ENCODE assay signal across 8 cellular contexts in genomic region chr6:37171970-37172812, GRCh38. TPM values are rescaled to one million over a fixed set of nuclear protein-coding genes. Genes with fewer than 3 reads are reported as not detected.
DNase-seq lines count a peak whose midpoint lies in the region; ATAC-seq, FAIRE-seq and TF ChIP-seq lines count a peak whose summit lies in the region.

No MANE protein-coding gene starts in this region.

- H3K4me1 Mint-ChIP-seq in activated T-cell treated with anti-CD3 and anti-CD28 coated beads, Interleukin-2, amount 50 U/mL, for 72 hours (ENCODE audit: low read depth): peaks cover 61% of the 10 kb centered on the region

- no peaks in the 10 kb centered on the region for H3K27me3 Mint-ChIP-seq in activated T-cell treated with anti-CD3 and anti-CD28 coated beads, Interleukin-2, amount 50 U/mL, for 72 hours (ENCODE audit: low read depth)

- H3K27me3 ChIP-seq in esophagus squamous epithelium (no peaks in the 10 kb centered on the region), muscle layer of duodenum (ENCODE audit: low read depth, low read length) (no peaks in the 10 kb centered on the region)

- peak in 1 of 4 donors; percentile 53 for TF ChIP-seq POLR2A in esophagus squamous epithelium (IDR thresholded peaks at IDR 0.05)

- H3K4me3 ChIP-seq in GM12865 (ENCODE audit: low read depth, low read length) (peak overlapping the region; percentile 92), esophagus squamous epithelium (peak overlapping the region; percentile 67 to 90 (median 86)), muscle layer of duodenum (ENCODE audit: low read depth in 1 of 2, low read length in 2 of 2) (peak overlapping the region; percentile 84 to 93)

- peaks cover 41 to 57% of the 10 kb centered on the region in 2 donors for H3K36me3 Mint-ChIP-seq in activated T-cell treated with anti-CD3 and anti-CD28 coated beads, Interleukin-2, amount 50 U/mL, for 72 hours (ENCODE audit: insufficient read depth in 2 of 2)

- H3K4me1 ChIP-seq in esophagus squamous epithelium (peaks cover 12 to 74% (median 23%) of the 10 kb centered on the region in 3 donors), muscle layer of duodenum (ENCODE audit: control insufficient read depth in 1 of 2, insufficient read depth in 2 of 2, low read length in 2 of 2) (peaks cover 0 to 30% of the 10 kb centered on the region in 2 donors)

- peak; percentile 86 for TF ChIP-seq CTCF in GM12865 (IDR thresholded peaks at IDR 0.05; ENCODE audit: insufficient read depth, low read depth, low read length, missing control alignments)
- TF ChIP-seq CTCF in LNCAP (IDR thresholded peaks at IDR 0.05): peak; percentile 83
- peak; percentile 94 to 99 (median 98) for TF ChIP-seq CTCF in esophagus squamous epithelium (IDR thresholded peaks at IDR 0.05)

- no peaks in the 10 kb centered on the region for H3K9me3 Mint-ChIP-seq in activated T-cell treated with anti-CD3 and anti-CD28 coated beads, Interleukin-2, amount 50 U/mL, for 72 hours

- peak; percentile 93 for DNase-seq in GM12865 (ENCODE audit: low read depth)
- DNase-seq in RCC 7860 (ENCODE audit: low spot score): peak; percentile 78
- DNase-seq in activated T-cell treated with anti-CD3 and anti-CD28 coated beads, Interleukin-2, amount 50 U/mL, for 72 hours: peak; percentile 89 to 92
- peak; percentile 71 for DNase-seq in esophagus squamous epithelium (lab: John Stamatoyannopoulos, UW)
- peak; percentile 93 for DNase-seq in stimulated activated CD8-positive, alpha-beta memory T cell treated with anti-CD3 and anti-CD28 coated beads, Interleukin-4, amount 100 ng/mL, for 48 hours

- no peaks in the 10 kb centered on the region for H3K9me3 ChIP-seq in esophagus squamous epithelium
- H3K9me3 ChIP-seq in muscle layer of duodenum (ENCODE audit: control insufficient read depth in 1 of 2, low read length in 2 of 2): no peaks in the 10 kb centered on the region

- FAIRE-seq in RCC 7860 (lab: Jason Lieb, UNC): peak; percentile 70

- peak; percentile 2 to 8 for ATAC-seq in activated T-cell treated with anti-CD3 and anti-CD28 coated beads, Interleukin-2, amount 50 U/mL, for 72 hours (replicated peaks in 1 of 2)
- no peak for ATAC-seq in HG02610 (IDR thresholded peaks at IDR 0.05; ENCODE audit: unreplicated experiment)

- peak overlapping the region; percentile 89 to 98 for H3K4me3 Mint-ChIP-seq in activated T-cell treated with anti-CD3 and anti-CD28 coated beads, Interleukin-2, amount 50 U/mL, for 72 hours

- intact Hi-C loops in esophagus squamous epithelium (cut with DNase I): loop anchor here (2.0 to 10.0 kb wide), 2 partner anchors 115 to 147 kb away; no protein-coding TSS in a partner anchor

- peak overlapping the region; percentile 99 for H3K27ac Mint-ChIP-seq in activated T-cell treated with anti-CD3 and anti-CD28 coated beads, Interleukin-2, amount 50 U/mL, for 72 hours

- H3K27ac ChIP-seq in esophagus squamous epithelium (peak overlapping the region; percentile 95 to 98 (median 96)), muscle layer of duodenum (ENCODE audit: low read length) (peak overlapping the region; percentile 98)

- WGBS in esophagus squamous epithelium, 2 donors: 11 to 15% methylated on average over 14 to 17 of the region's 17 CpGs

- H3K36me3 ChIP-seq in esophagus squamous epithelium: peaks cover 13 to 40% (median 25%) of the 10 kb centered on the region in 3 donors
- H3K36me3 ChIP-seq in muscle layer of duodenum (ENCODE audit: control insufficient read depth in 1 of 2, insufficient read depth in 2 of 2, low read length in 2 of 2): peaks cover 33 to 36% of the 10 kb centered on the region in 2 donors

RNA-seq across cellular contexts. Expression of gene PIM1, which starts 2.2 kb away (rescaled TPM):
- total RNA-seq in activated T-cell treated with anti-CD3 and anti-CD28 coated beads, Interleukin-2, amount 50 U/mL, for 72 hours: 100 to 1,000 TPM; 334 to 429 TPM
- total RNA-seq in esophagus squamous epithelium: 100 to 1,000 TPM in 2 of 4 donors, 10 to 100 TPM in 2; 57.3 to 206 (median 96.6) TPM
